In the genomic region with DNA sequence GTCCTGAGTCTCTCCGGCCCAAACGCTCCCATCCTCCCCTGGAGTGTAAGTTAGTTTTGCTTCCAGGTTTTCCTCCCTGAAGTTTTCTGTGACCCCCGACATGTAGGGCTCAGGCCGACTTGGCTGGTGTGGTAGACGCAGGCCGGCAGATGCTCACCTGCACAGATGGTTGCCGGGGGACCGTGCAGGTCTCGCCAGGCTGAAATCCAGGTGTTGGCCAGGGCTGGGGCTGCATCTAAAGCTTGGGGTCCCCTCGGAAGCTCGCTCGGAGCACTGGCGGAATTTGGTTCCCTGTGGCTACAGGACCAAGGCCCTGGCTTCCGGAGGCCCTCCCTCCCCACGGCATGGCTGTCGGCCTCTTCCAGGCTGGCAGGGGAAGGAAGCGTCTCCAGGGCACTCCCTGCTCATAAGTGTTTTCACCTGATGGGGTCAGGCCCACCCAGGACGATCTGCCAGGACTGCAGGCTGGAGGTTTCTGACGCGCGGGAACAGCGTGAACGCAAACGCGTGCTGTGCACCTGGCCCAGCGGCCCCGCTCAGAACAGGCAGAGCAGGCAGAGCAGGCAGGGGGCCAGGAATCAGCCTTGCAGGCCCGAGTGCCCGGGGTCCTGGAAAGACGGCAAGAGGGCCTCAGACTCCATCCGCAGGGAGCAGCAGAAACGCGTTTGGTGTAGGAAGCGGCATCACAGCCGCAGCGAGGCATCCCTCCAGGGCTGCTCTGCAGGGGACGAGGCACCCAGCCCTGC, we compare ENCODE assay signal across 29 cellular contexts.
DNase-seq lines count a peak whose midpoint lies in the region; ATAC-seq and TF ChIP-seq lines count a peak whose summit lies in the region.
"Had no signal": no experiment of that assay in that cellular context is flagged by ENCODE, and none has a peak within 500 bp of the region (broad histone marks: within the 10 kb centered on the region; RNA-seq: fewer than 3 reads in every experiment).

No MANE protein-coding gene starts in this region.

- H3K4me1 Mint-ChIP-seq in activated T-cell treated with anti-CD3 and anti-CD28 coated beads, Interleukin-2, amount 50 U/mL, for 24 hours (ENCODE audit: low read depth) = peaks cover 2% of the 10 kb centered on the region
- H3K4me1 Mint-ChIP-seq in activated T-cell treated with anti-CD3 and anti-CD28 coated beads, Interleukin-2, amount 50 U/mL, for 4 hours (ENCODE audit: low read depth) = no peaks in the 10 kb centered on the region
- no peaks in the 10 kb centered on the region for H3K4me1 Mint-ChIP-seq in chondrocyte (ENCODE audit: low read depth)
- peaks cover 0 to 4% of the 10 kb centered on the region in 2 donors for H3K4me1 Mint-ChIP-seq in natural killer cell treated with Interleukin-12 subunit alpha and Interleukin-12 subunit beta and Interleukin-15 and Interleukin-18, amount 100 ng/mL, for 72 hours (ENCODE audit: low read depth in 2 of 2)
- H3K4me1 Mint-ChIP-seq in stimulated activated naive CD8-positive, alpha-beta T cell treated with anti-CD3 and anti-CD28 coated beads, Interleukin-15, amount 100 ng/mL, for 72 hours = peaks cover 10% of the 10 kb centered on the region
- H3K4me1 Mint-ChIP-seq in T-cell = peaks cover 0 to 9% (median 1%) of the 10 kb centered on the region in 3 donors

- no peaks in the 10 kb centered on the region for H3K27me3 Mint-ChIP-seq in activated T-cell treated with anti-CD3 and anti-CD28 coated beads, Interleukin-2, amount 50 U/mL, for 24 hours
- H3K27me3 Mint-ChIP-seq in activated T-cell treated with anti-CD3 and anti-CD28 coated beads, Interleukin-2, amount 50 U/mL, for 4 hours (ENCODE audit: low read depth) = no peaks in the 10 kb centered on the region
- H3K27me3 Mint-ChIP-seq in chondrocyte (ENCODE audit: low read depth) (no peaks in the 10 kb centered on the region), T-cell (no peaks in the 10 kb centered on the region)
- H3K27me3 Mint-ChIP-seq in natural killer cell treated with Interleukin-12 subunit alpha and Interleukin-12 subunit beta and Interleukin-15 and Interleukin-18, amount 100 ng/mL, for 72 hours = no peaks in the 10 kb centered on the region
- no peaks in the 10 kb centered on the region for H3K27me3 Mint-ChIP-seq in stimulated activated naive CD8-positive, alpha-beta T cell treated with anti-CD3 and anti-CD28 coated beads, Interleukin-15, amount 100 ng/mL, for 72 hours
- H3K27me3 Mint-ChIP-seq: activated naive CD8-positive, alpha-beta T cell; CD4-positive, alpha-beta T cell; naive thymus-derived CD4-positive, alpha-beta T cell had no signal

- POLR2A ChIA-PET in T-cell (lab: Charles Lee) = no interaction called here

- in situ Hi-C loops in transverse colon (cut with MboI; ENCODE audit: low pct_ligation_motif_present in 1 of 4, low pct_unique_long_range_greater_than_20kb in 1 of 4, low sequenced_read_pairs in 3 of 4) = no loop called here

- no peaks in the 10 kb centered on the region for H3K27me3 ChIP-seq in transverse colon
- H3K27me3 ChIP-seq: ovary, uterus had no signal

- no peak overlapping the region for H3K27ac ChIP-seq in transverse colon
- H3K27ac ChIP-seq: A549, ovary, uterus had no signal

- no peak for TF ChIP-seq POLR2A in transverse colon (IDR thresholded peaks at IDR 0.05)

- intact Hi-C loops in transverse colon (cut with DNase I; ENCODE audit: low total_unique reads) = no loop called here

- no peak overlapping the region for H3K27ac Mint-ChIP-seq in activated T-cell treated with anti-CD3 and anti-CD28 coated beads, Interleukin-2, amount 50 U/mL, for 24 hours
- no peak overlapping the region for H3K27ac Mint-ChIP-seq in chondrocyte (ENCODE audit: unreplicated experiment)
- no peak overlapping the region for H3K27ac Mint-ChIP-seq in natural killer cell treated with Interleukin-12 subunit alpha and Interleukin-12 subunit beta and Interleukin-15 and Interleukin-18, amount 100 ng/mL, for 72 hours
- peak overlapping the region in 1 of 2 donors; percentile 54 for H3K27ac Mint-ChIP-seq in stimulated activated naive CD8-positive, alpha-beta T cell treated with anti-CD3 and anti-CD28 coated beads, Interleukin-15, amount 100 ng/mL, for 72 hours
- H3K27ac Mint-ChIP-seq in T-cell = no peak overlapping the region
- H3K27ac Mint-ChIP-seq: activated naive CD8-positive, alpha-beta T cell; activated T-helper 1 cell treated with anti-CD3 and anti-CD28 coated beads, Interleukin-12 subunit alpha, Interleukin-12 subunit beta, Interleukin-2, Interleukin-4 antibody, amounts not matched to agents 30 ng/mL and 10 ng/mL and 1 ng/mL, durations not matched to agents 14 hours and 24 hours and 36 hours; CD4-positive, alpha-beta T cell; immature natural killer cell; naive thymus-derived CD4-positive, alpha-beta T cell had no signal

- H3K36me3 Mint-ChIP-seq in activated T-cell treated with anti-CD3 and anti-CD28 coated beads, Interleukin-2, amount 50 U/mL, for 24 hours (ENCODE audit: low read depth) = peaks cover 52% of the 10 kb centered on the region
- H3K36me3 Mint-ChIP-seq in activated T-cell treated with anti-CD3 and anti-CD28 coated beads, Interleukin-2, amount 50 U/mL, for 4 hours (ENCODE audit: insufficient read depth) = peaks cover 3% of the 10 kb centered on the region
- H3K36me3 Mint-ChIP-seq in chondrocyte (ENCODE audit: low read depth) (no peaks in the 10 kb centered on the region), T-cell (peaks cover 8% of the 10 kb centered on the region)
- no peaks in the 10 kb centered on the region for H3K36me3 Mint-ChIP-seq in natural killer cell treated with Interleukin-12 subunit alpha and Interleukin-12 subunit beta and Interleukin-15 and Interleukin-18, amount 100 ng/mL, for 72 hours
- H3K36me3 Mint-ChIP-seq: immature natural killer cell had no signal

- H3K4me1 ChIP-seq in transverse colon = no peaks in the 10 kb centered on the region
- H3K4me1 ChIP-seq: A549, uterus had no signal

- H3K9me3 ChIP-seq in transverse colon = no peaks in the 10 kb centered on the region
- H3K9me3 ChIP-seq: A549, ovary, SK-N-SH, uterus had no signal

- no peak overlapping the region for H3K4me3 Mint-ChIP-seq in activated T-cell treated with anti-CD3 and anti-CD28 coated beads, Interleukin-2, amount 50 U/mL, for 24 hours
- no peak overlapping the region for H3K4me3 Mint-ChIP-seq in activated T-cell treated with anti-CD3 and anti-CD28 coated beads, Interleukin-2, amount 50 U/mL, for 4 hours
- H3K4me3 Mint-ChIP-seq in chondrocyte (ENCODE audit: unreplicated experiment) (no peak overlapping the region), T-cell (no peak overlapping the region)
- H3K4me3 Mint-ChIP-seq in natural killer cell treated with Interleukin-12 subunit alpha and Interleukin-12 subunit beta and Interleukin-15 and Interleukin-18, amount 100 ng/mL, for 72 hours = no peak overlapping the region
- H3K4me3 Mint-ChIP-seq in stimulated activated naive CD8-positive, alpha-beta T cell treated with anti-CD3 and anti-CD28 coated beads, Interleukin-15, amount 100 ng/mL, for 72 hours = no peak overlapping the region
- H3K4me3 Mint-ChIP-seq: activated naive CD8-positive, alpha-beta T cell; activated T-helper 1 cell treated with anti-CD3 and anti-CD28 coated beads, Interleukin-12 subunit alpha, Interleukin-12 subunit beta, Interleukin-2, Interleukin-4 antibody, amounts not matched to agents 30 ng/mL and 10 ng/mL and 1 ng/mL, durations not matched to agents 14 hours and 24 hours and 36 hours; CD4-positive, alpha-beta T cell; immature natural killer cell; naive thymus-derived CD4-positive, alpha-beta T cell had no signal

- H3K4me3 ChIP-seq in transverse colon = no peak overlapping the region
- H3K4me3 ChIP-seq: A549, ovary, uterus had no signal

- no peaks in the 10 kb centered on the region for H3K9me3 Mint-ChIP-seq in activated T-cell treated with anti-CD3 and anti-CD28 coated beads, Interleukin-2, amount 50 U/mL, for 24 hours
- H3K9me3 Mint-ChIP-seq in activated T-cell treated with anti-CD3 and anti-CD28 coated beads, Interleukin-2, amount 50 U/mL, for 4 hours = no peaks in the 10 kb centered on the region
- no peaks in the 10 kb centered on the region for H3K9me3 Mint-ChIP-seq in chondrocyte (ENCODE audit: low read depth)
- no peaks in the 10 kb centered on the region for H3K9me3 Mint-ChIP-seq in natural killer cell treated with Interleukin-12 subunit alpha and Interleukin-12 subunit beta and Interleukin-15 and Interleukin-18, amount 100 ng/mL, for 72 hours
- H3K9me3 Mint-ChIP-seq in stimulated activated naive CD8-positive, alpha-beta T cell treated with anti-CD3 and anti-CD28 coated beads, Interleukin-15, amount 100 ng/mL, for 72 hours = no peaks in the 10 kb centered on the region
- no peaks in the 10 kb centered on the region for H3K9me3 Mint-ChIP-seq in T-cell
- H3K9me3 Mint-ChIP-seq: activated T-helper 1 cell treated with anti-CD3 and anti-CD28 coated beads, Interleukin-12 subunit alpha, Interleukin-12 subunit beta, Interleukin-2, Interleukin-4 antibody, amounts not matched to agents 30 ng/mL and 10 ng/mL and 1 ng/mL, durations not matched to agents 14 hours and 24 hours and 36 hours; CD4-positive, alpha-beta T cell; immature natural killer cell; naive thymus-derived CD4-positive, alpha-beta T cell had no signal

- CTCF ChIA-PET in T-cell (lab: Charles Lee) = no interaction called here

- 91% methylated on average over 37 of the region's 37 CpGs; no CpG with 5 or more reads in 1 of the 2 donors for WGBS in transverse colon (ENCODE audit: low coverage in 1 of 2), 2 donors

- peak; percentile 24 for DNase-seq in activated T-cell treated with anti-CD3 and anti-CD28 coated beads, Interleukin-2, amount 50 U/mL, for 24 hours
- DNase-seq in activated T-cell treated with anti-CD3 and anti-CD28 coated beads, Interleukin-2, amount 50 U/mL, for 4 hours = no peak
- peak; percentile 87 for DNase-seq in chondrocyte (ENCODE audit: low spot score)
- DNase-seq in natural killer cell treated with Interleukin-12 subunit alpha and Interleukin-12 subunit beta and Interleukin-15 and Interleukin-18, amount 100 ng/mL, for 72 hours (ENCODE audit: low spot score) = peak; percentile 59
- peak; percentile 4 for DNase-seq in transverse colon
- no peak for DNase-seq in stimulated activated naive CD8-positive, alpha-beta T cell treated with anti-CD3 and anti-CD28 coated beads, Interleukin-15, amount 100 ng/mL, for 72 hours
- no peak for DNase-seq in ecto neural progenitor cell (ENCODE audit: low spot score)
- no peak for DNase-seq in T-cell
- DNase-seq: activated CD4-positive, alpha-beta T cell treated with anti-CD3 and anti-CD28 coated beads for 4 hours; AML-193; caudate nucleus; dermis blood vessel endothelial cell; hippocampal formation; immature natural killer cell; midbrain; naive thymus-derived CD4-positive, alpha-beta T cell; NCI-H1436; NCI-H446; retina; RPMI8226; SK-N-SH; stimulated activated CD4-positive, alpha-beta T cell treated with anti-CD3 and anti-CD28 coated beads, Interleukin-4, amount 100 ng/mL, for 1 hour; substantia nigra had no signal

- TF ChIP-seq CTCF in chondrocyte (IDR thresholded peaks at IDR 0.05) (no peak), transverse colon (IDR thresholded peaks at IDR 0.05) (no peak)

- no peaks in the 10 kb centered on the region for H3K36me3 ChIP-seq in transverse colon
- H3K36me3 ChIP-seq: ovary, uterus had no signal

- no peak for TF ChIP-seq EP300 in transverse colon (IDR thresholded peaks at IDR 0.05; ENCODE audit: low read depth)

- no peak for ATAC-seq in activated T-cell treated with anti-CD3 and anti-CD28 coated beads, Interleukin-2, amount 50 U/mL, for 4 hours
- ATAC-seq in natural killer cell treated with Interleukin-12 subunit alpha and Interleukin-12 subunit beta and Interleukin-15 and Interleukin-18, amount 100 ng/mL, for 72 hours = no peak
- ATAC-seq in stimulated activated naive CD8-positive, alpha-beta T cell treated with anti-CD3 and anti-CD28 coated beads, Interleukin-15, amount 100 ng/mL, for 72 hours = no peak
- no peak for ATAC-seq in T-cell (replicated peaks in 1 of 4)
- ATAC-seq: A549; naive thymus-derived CD4-positive, alpha-beta T cell had no signal

Comparison
In these comparisons a context has a peak if more than half of its experiments do, and no peak if none do; other contexts are left out.
1. DNase-seq: peak in activated T-cell treated with anti-CD3 and anti-CD28 coated beads, Interleukin-2, amount 50 U/mL, for 24 hours (single experiment), chondrocyte (single experiment), natural killer cell treated with Interleukin-12 subunit alpha and Interleukin-12 subunit beta and Interleukin-15 and Interleukin-18, amount 100 ng/mL, for 72 hours (single experiment) and transverse colon (single experiment); none in activated T-cell treated with anti-CD3 and anti-CD28 coated beads, Interleukin-2, amount 50 U/mL, for 4 hours (single experiment), stimulated activated naive CD8-positive, alpha-beta T cell treated with anti-CD3 and anti-CD28 coated beads, Interleukin-15, amount 100 ng/mL, for 72 hours (0 of 2), ecto neural progenitor cell (single experiment) and T-cell (0 of 34).